In genomic region chr1:55781003-55781402, GRCh38 we compare ENCODE assay signal across 20 cellular contexts.
"Had no signal": no experiment of that assay in that cellular context is flagged by ENCODE, and none has a peak within 500 bp of the region (broad histone marks: within the 10 kb centered on the region; RNA-seq: fewer than 3 reads in every experiment).

No MANE protein-coding gene starts in this region.

- H3K36me3 ChIP-seq: Peyer's patch, SJSA1 had no signal

- H2AFZ ChIP-seq: PC-9 had no signal

- DNase-seq: Karpas-422; KG1; MM.1S; NCI-H1092 treated with DMSO at 0.1 percent for 48 hours; NCI-H1436; NCI-H187; NCI-H2029; NCI-H2171 treated with DMSO at 0.1 percent for 48 hours; NCI-H345; NCI-H524; NCI-H526 treated with DMSO at 0.1 percent for 48 hours; NCI-H748 treated with DMSO at 0.1 percent for 48 hours; NK-92 treated with Interleukin-12 subunit alpha and Interleukin-12 subunit beta, amount 100 ng/mL, for 24 hours; Peyer's patch; Right ventricle myocardium superior; SIG-M5; T-helper 2 cell had no signal

- H3K27ac ChIP-seq: PC-9, Peyer's patch, SJSA1, SK-N-MC had no signal

- H3K4me3 ChIP-seq: PC-9, Peyer's patch, SJSA1, SK-N-MC had no signal

- H3K9me3 ChIP-seq: Peyer's patch, SJSA1 had no signal

- H3K4me1 ChIP-seq: Peyer's patch had no signal

- H3K27me3 ChIP-seq: Peyer's patch, SJSA1 had no signal
